1 cellular context compared by ENCODE assay signal in the genomic region with DNA sequence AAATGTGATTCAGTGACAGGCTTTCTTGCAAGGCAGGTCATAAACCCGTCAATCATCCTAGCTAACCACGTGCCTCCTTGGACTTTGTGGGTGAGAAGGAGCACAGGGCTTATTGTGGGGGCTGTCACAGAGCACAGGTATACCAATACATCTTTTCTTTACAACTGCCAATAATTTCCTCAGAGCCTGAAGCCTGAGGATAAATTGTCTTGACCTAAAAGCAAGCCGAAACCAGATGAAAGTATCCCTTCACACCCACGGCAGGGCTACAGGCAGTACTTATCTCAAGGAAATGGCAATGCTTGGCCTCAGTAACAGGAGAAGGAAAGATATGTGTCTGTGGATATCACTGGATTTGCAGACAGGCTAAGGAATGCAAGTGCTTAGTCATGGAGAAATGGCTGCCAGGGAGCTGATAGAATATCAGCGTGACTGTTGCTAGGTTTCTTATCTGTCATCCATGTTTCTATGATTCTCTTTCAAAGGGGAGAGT.
TF ChIP-seq lines count a peak whose summit lies in the region.

No MANE protein-coding gene starts in this region.

TF ChIP-seq in K562, 482 proteins besides CTCF, POLR2A, EP300 and RAD21 (continued from another document and continues in another):
- TF ChIP-seq, protein P1, sequence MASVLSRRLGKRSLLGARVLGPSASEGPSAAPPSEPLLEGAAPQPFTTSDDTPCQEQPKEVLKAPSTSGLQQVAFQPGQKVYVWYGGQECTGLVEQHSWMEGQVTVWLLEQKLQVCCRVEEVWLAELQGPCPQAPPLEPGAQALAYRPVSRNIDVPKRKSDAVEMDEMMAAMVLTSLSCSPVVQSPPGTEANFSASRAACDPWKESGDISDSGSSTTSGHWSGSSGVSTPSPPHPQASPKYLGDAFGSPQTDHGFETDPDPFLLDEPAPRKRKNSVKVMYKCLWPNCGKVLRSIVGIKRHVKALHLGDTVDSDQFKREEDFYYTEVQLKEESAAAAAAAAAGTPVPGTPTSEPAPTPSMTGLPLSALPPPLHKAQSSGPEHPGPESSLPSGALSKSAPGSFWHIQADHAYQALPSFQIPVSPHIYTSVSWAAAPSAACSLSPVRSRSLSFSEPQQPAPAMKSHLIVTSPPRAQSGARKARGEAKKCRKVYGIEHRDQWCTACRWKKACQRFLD (CRISPR knock-in tag; IDR thresholded peaks at IDR 0.05): peak; percentile 92
- peak; percentile 99 for TF ChIP-seq NFE2 (IDR thresholded peaks at IDR 0.05; ENCODE audit: low read depth)
- peak; percentile 44; the same call in 1 of the 2 replicates for TF ChIP-seq JUN (IDR thresholded peaks at IDR 0.05; ENCODE audit: borderline replicate concordance, low read depth, low read length)
- no peak for TF ChIP-seq JUN (CRISPR knock-in tag; IDR thresholded peaks at IDR 0.05; ENCODE audit: borderline replicate concordance)
- peak; percentile 99 for TF ChIP-seq ARID1B (IDR thresholded peaks at IDR 0.05)
- TF ChIP-seq SIN3A (IDR thresholded peaks at IDR 0.05; ENCODE audit: borderline replicate concordance in 2 of 2, control insufficient read depth in 1 of 2, low read depth in 2 of 2, low read length in 2 of 2): no peak
- TF ChIP-seq, protein P2, sequence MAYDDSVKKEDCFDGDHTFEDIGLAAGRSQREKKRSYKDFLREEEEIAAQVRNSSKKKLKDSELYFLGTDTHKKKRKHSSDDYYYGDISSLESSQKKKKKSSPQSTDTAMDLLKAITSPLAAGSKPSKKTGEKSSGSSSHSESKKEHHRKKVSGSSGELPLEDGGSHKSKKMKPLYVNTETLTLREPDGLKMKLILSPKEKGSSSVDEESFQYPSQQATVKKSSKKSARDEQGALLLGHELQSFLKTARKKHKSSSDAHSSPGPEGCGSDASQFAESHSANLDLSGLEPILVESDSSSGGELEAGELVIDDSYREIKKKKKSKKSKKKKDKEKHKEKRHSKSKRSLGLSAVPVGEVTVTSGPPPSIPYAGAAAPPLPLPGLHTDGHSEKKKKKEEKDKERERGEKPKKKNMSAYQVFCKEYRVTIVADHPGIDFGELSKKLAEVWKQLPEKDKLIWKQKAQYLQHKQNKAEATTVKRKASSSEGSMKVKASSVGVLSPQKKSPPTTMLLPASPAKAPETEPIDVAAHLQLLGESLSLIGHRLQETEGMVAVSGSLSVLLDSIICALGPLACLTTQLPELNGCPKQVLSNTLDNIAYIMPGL (CRISPR knock-in tag; IDR thresholded peaks at IDR 0.05): no peak
- TF ChIP-seq, protein P3, sequence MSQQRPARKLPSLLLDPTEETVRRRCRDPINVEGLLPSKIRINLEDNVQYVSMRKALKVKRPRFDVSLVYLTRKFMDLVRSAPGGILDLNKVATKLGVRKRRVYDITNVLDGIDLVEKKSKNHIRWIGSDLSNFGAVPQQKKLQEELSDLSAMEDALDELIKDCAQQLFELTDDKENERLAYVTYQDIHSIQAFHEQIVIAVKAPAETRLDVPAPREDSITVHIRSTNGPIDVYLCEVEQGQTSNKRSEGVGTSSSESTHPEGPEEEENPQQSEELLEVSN (IDR thresholded peaks at IDR 0.05; ENCODE audit: borderline replicate concordance in 1 of 2, extremely low read depth in 1 of 2, insufficient read depth in 1 of 2, insufficient read length in 1 of 2, low read depth in 1 of 2, low read length in 1 of 2, poor library complexity in 1 of 2, severe bottlenecking in 1 of 2): peak in 1 of 2 experiments; percentile 35
- TF ChIP-seq NFATC3 (IDR thresholded peaks at IDR 0.05): peak; percentile 94
- no peak for TF ChIP-seq SLC30A9 (CRISPR knock-in tag; IDR thresholded peaks at IDR 0.05)
- TF ChIP-seq ZNF23 (CRISPR knock-in tag; IDR thresholded peaks at IDR 0.05): no peak
- peak; percentile 82 to 85 for TF ChIP-seq NCOA2 (IDR thresholded peaks at IDR 0.05; ENCODE audit: partially characterized antibody in 2 of 2)
- TF ChIP-seq, protein P4, sequence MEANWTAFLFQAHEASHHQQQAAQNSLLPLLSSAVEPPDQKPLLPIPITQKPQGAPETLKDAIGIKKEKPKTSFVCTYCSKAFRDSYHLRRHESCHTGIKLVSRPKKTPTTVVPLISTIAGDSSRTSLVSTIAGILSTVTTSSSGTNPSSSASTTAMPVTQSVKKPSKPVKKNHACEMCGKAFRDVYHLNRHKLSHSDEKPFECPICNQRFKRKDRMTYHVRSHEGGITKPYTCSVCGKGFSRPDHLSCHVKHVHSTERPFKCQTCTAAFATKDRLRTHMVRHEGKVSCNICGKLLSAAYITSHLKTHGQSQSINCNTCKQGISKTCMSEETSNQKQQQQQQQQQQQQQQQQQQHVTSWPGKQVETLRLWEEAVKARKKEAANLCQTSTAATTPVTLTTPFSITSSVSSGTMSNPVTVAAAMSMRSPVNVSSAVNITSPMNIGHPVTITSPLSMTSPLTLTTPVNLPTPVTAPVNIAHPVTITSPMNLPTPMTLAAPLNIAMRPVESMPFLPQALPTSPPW (CRISPR knock-in tag; IDR thresholded peaks at IDR 0.05): 0 out of 2 replicates have a peak, but pooled peaks have one; percentile 49
- peak; percentile 96 for TF ChIP-seq NFIC (IDR thresholded peaks at IDR 0.05)
- peak; percentile 100 for TF ChIP-seq CBFA2T3 (IDR thresholded peaks at IDR 0.05)
- TF ChIP-seq ZNF766 (CRISPR knock-in tag; conservative IDR thresholded peaks at IDR 0.05): peak; percentile 93
- peak in 2 of 3 experiments; percentile 65 to 93 for TF ChIP-seq YY1 (IDR thresholded peaks at IDR 0.05; ENCODE audit: borderline replicate concordance in 1 of 3, control insufficient read depth in 1 of 3, extremely low read depth in 1 of 3, insufficient read depth in 3 of 3, insufficient read length in 1 of 3, insufficient replicate concordance in 2 of 3, low read depth in 1 of 3, low read length in 2 of 3)
- TF ChIP-seq, protein P5, sequence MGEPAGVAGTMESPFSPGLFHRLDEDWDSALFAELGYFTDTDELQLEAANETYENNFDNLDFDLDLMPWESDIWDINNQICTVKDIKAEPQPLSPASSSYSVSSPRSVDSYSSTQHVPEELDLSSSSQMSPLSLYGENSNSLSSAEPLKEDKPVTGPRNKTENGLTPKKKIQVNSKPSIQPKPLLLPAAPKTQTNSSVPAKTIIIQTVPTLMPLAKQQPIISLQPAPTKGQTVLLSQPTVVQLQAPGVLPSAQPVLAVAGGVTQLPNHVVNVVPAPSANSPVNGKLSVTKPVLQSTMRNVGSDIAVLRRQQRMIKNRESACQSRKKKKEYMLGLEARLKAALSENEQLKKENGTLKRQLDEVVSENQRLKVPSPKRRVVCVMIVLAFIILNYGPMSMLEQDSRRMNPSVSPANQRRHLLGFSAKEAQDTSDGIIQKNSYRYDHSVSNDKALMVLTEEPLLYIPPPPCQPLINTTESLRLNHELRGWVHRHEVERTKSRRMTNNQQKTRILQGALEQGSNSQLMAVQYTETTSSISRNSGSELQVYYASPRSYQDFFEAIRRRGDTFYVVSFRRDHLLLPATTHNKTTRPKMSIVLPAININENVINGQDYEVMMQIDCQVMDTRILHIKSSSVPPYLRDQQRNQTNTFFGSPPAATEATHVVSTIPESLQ (CRISPR knock-in tag; IDR thresholded peaks at IDR 0.05): no peak
- TF ChIP-seq CSDE1 (IDR thresholded peaks at IDR 0.05): 0 out of 4 replicates have a peak, but pooled peaks of 1 of the 2 experiments have one; percentile 20
- no peak for TF ChIP-seq MIER1 (IDR thresholded peaks at IDR 0.05; ENCODE audit: low read depth)
- peak; percentile 73; the same call in 1 of the 2 replicates for TF ChIP-seq KHSRP (IDR thresholded peaks at IDR 0.05)
- TF ChIP-seq TEAD2 (tag; IDR thresholded peaks at IDR 0.05): peak; percentile 93
- peak in 1 of 2 experiments; percentile 88; a peak in 2 of 4 replicates for TF ChIP-seq TBL1XR1 (IDR thresholded peaks at IDR 0.05; ENCODE audit: low read length in 2 of 2)
- TF ChIP-seq KLF13 (tag; IDR thresholded peaks at IDR 0.05; ENCODE audit: borderline replicate concordance, low read depth): 0 out of 2 replicates have a peak, but pooled peaks have one; percentile 16
- no peak for TF ChIP-seq RBM22 (IDR thresholded peaks at IDR 0.05; ENCODE audit: low read depth, low read length, poor library complexity, severe bottlenecking)
- TF ChIP-seq, protein P6, sequence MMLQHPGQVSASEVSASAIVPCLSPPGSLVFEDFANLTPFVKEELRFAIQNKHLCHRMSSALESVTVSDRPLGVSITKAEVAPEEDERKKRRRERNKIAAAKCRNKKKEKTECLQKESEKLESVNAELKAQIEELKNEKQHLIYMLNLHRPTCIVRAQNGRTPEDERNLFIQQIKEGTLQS (IDR thresholded peaks at IDR 0.05): peak; percentile 81
- TF ChIP-seq, protein P6 (CRISPR knock-in tag; conservative IDR thresholded peaks at IDR 0.05): no peak
- TF ChIP-seq KAT7 (CRISPR knock-in tag; IDR thresholded peaks at IDR 0.05; ENCODE audit: borderline replicate concordance): 0 out of 2 replicates have a peak, but pooled peaks have one; percentile 52
- peak; percentile 73 for TF ChIP-seq CREM (IDR thresholded peaks at IDR 0.05; ENCODE audit: low read depth)
- TF ChIP-seq, protein P7, sequence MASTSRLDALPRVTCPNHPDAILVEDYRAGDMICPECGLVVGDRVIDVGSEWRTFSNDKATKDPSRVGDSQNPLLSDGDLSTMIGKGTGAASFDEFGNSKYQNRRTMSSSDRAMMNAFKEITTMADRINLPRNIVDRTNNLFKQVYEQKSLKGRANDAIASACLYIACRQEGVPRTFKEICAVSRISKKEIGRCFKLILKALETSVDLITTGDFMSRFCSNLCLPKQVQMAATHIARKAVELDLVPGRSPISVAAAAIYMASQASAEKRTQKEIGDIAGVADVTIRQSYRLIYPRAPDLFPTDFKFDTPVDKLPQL (IDR thresholded peaks at IDR 0.05; ENCODE audit: extremely low read depth, insufficient read length): no peak
- peak; percentile 77 for TF ChIP-seq SMAD1 (IDR thresholded peaks at IDR 0.05; ENCODE audit: low read depth, low read length, partially characterized antibody)
- TF ChIP-seq SAP30 (IDR thresholded peaks at IDR 0.05; ENCODE audit: borderline replicate concordance, insufficient read depth, low read depth, low read length, poor library complexity, severe bottlenecking): peak; percentile 31
- TF ChIP-seq ZNF584 (CRISPR knock-in tag; IDR thresholded peaks at IDR 0.05; ENCODE audit: low read depth): 0 out of 2 replicates have a peak, but pooled peaks have one; percentile 30
- TF ChIP-seq RFX5 (IDR thresholded peaks at IDR 0.05; ENCODE audit: low read depth, low read length): no peak
- TF ChIP-seq NR4A1 (CRISPR knock-in tag; IDR thresholded peaks at IDR 0.05): 0 out of 2 replicates have a peak, but pooled peaks have one; percentile 17
- TF ChIP-seq NR4A1 (tag; IDR thresholded peaks at IDR 0.05): peak; percentile 90
- TF ChIP-seq, protein P8, sequence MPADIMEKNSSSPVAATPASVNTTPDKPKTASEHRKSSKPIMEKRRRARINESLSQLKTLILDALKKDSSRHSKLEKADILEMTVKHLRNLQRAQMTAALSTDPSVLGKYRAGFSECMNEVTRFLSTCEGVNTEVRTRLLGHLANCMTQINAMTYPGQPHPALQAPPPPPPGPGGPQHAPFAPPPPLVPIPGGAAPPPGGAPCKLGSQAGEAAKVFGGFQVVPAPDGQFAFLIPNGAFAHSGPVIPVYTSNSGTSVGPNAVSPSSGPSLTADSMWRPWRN (IDR thresholded peaks at IDR 0.05; ENCODE audit: low read depth): peak; percentile 47; the same call in 1 of the 2 replicates
- TF ChIP-seq LEF1 (IDR thresholded peaks at IDR 0.05): peak; percentile 98
- no peak for TF ChIP-seq SETDB1 (IDR thresholded peaks at IDR 0.05; ENCODE audit: low read length)
- TF ChIP-seq FOXP1 (CRISPR knock-in tag; IDR thresholded peaks at IDR 0.05): no peak
- TF ChIP-seq FOXM1 (IDR thresholded peaks at IDR 0.05; ENCODE audit: low read depth): peak; percentile 93
- no peak for TF ChIP-seq FOXM1 (CRISPR knock-in tag; IDR thresholded peaks at IDR 0.05; ENCODE audit: low read depth)
- TF ChIP-seq EP400 (IDR thresholded peaks at IDR 0.05): peak; percentile 75
- TF ChIP-seq, protein P9, sequence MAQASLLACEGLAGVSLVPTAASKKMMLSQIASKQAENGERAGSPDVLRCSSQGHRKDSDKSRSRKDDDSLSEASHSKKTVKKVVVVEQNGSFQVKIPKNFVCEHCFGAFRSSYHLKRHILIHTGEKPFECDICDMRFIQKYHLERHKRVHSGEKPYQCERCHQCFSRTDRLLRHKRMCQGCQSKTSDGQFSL (CRISPR knock-in tag; IDR thresholded peaks at IDR 0.05): no peak
- TF ChIP-seq, protein P9 (tag; IDR thresholded peaks at IDR 0.05): no peak
- peak; percentile 72 for TF ChIP-seq TRIM28 (IDR thresholded peaks at IDR 0.05)
- TF ChIP-seq, protein P10, sequence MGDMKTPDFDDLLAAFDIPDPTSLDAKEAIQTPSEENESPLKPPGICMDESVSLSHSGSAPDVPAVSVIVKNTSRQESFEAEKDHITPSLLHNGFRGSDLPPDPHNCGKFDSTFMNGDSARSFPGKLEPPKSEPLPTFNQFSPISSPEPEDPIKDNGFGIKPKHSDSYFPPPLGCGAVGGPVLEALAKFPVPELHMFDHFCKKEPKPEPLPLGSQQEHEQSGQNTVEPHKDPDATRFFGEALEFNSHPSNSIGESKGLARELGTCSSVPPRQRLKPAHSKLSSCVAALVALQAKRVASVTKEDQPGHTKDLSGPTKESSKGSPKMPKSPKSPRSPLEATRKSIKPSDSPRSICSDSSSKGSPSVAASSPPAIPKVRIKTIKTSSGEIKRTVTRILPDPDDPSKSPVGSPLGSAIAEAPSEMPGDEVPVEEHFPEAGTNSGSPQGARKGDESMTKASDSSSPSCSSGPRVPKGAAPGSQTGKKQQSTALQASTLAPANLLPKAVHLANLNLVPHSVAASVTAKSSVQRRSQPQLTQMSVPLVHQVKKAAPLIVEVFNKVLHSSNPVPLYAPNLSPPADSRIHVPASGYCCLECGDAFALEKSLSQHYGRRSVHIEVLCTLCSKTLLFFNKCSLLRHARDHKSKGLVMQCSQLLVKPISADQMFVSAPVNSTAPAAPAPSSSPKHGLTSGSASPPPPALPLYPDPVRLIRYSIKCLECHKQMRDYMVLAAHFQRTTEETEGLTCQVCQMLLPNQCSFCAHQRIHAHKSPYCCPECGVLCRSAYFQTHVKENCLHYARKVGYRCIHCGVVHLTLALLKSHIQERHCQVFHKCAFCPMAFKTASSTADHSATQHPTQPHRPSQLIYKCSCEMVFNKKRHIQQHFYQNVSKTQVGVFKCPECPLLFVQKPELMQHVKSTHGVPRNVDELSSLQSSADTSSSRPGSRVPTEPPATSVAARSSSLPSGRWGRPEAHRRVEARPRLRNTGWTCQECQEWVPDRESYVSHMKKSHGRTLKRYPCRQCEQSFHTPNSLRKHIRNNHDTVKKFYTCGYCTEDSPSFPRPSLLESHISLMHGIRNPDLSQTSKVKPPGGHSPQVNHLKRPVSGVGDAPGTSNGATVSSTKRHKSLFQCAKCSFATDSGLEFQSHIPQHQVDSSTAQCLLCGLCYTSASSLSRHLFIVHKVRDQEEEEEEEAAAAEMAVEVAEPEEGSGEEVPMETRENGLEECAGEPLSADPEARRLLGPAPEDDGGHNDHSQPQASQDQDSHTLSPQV (IDR thresholded peaks at IDR 0.05): peak; percentile 88
- TF ChIP-seq POLR2B (IDR thresholded peaks at IDR 0.05; ENCODE audit: low read depth, partially characterized antibody): no peak
- peak; percentile 96 for TF ChIP-seq SMARCB1 (IDR thresholded peaks at IDR 0.05; ENCODE audit: insufficient read length, low read depth)
- TF ChIP-seq ZNF586 (CRISPR knock-in tag; conservative IDR thresholded peaks at IDR 0.05): no peak
- TF ChIP-seq KLF6 (CRISPR knock-in tag; IDR thresholded peaks at IDR 0.05; ENCODE audit: borderline replicate concordance): 0 out of 2 replicates have a peak, but pooled peaks have one; percentile 43
